ENCODE assay signal across 17 cellular contexts in the genomic region with DNA sequence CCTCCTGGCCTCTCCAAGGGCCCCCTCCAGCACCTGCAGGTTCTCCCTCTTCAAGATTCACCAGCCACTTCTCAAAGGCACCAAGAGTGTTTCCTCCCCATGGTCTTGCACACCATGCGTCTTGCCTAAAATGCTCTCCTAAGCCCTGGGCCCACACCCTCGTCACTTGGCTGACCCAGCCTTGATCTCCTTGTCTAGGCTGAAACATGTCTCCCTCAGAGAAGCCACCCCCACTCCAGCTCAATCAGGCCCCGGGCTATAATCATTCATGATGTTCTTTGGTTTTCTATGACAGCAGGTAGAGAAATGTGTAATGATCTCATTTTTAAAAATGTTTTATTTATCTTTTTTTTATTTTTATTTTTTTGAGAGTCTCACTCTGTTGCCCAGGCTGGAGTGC.
"Had no signal": no experiment of that assay in that cellular context is flagged by ENCODE, and none has a peak within 500 bp of the region (broad histone marks: within the 10 kb centered on the region; RNA-seq: fewer than 3 reads in every experiment).

No MANE protein-coding gene starts in this region.

- FAIRE-seq: colon, kidney, pancreas, small intestine had no signal

- ATAC-seq: gastroesophageal sphincter, left cardiac atrium, lower lobe of right lung, pancreas, right cardiac atrium had no signal

- H3K27ac ChIP-seq: gastroesophageal sphincter, left ventricle myocardium inferior, lower lobe of right lung, pancreas had no signal

- H3K4me3 ChIP-seq: gastroesophageal sphincter, left ventricle myocardium inferior, lower lobe of right lung, pancreas had no signal

- DNase-seq: dermis blood vessel endothelial cell; erythroblast; glutamatergic neuron; kidney; left cardiac atrium; left ventricle myocardium inferior; lower lobe of right lung; mesendoderm; naive B cell; occipital lobe; pancreas; right cardiac atrium; small intestine; stimulated activated CD4-positive, alpha-beta T cell treated with anti-CD3 and anti-CD28 coated beads, Interleukin-2, amount 100 ng/mL, for 48 hours; stimulated activated naive CD4-positive, alpha-beta T cell treated with Interleukin-2 at 50 U/mL for 16 hours had no signal

- H3K9me3 ChIP-seq: gastroesophageal sphincter, lower lobe of right lung, pancreas had no signal

- H3K27me3 ChIP-seq: gastroesophageal sphincter, pancreas had no signal

- H3K36me3 ChIP-seq: gastroesophageal sphincter, lower lobe of right lung, pancreas had no signal

- H3K4me1 ChIP-seq: gastroesophageal sphincter, left ventricle myocardium inferior, lower lobe of right lung, pancreas had no signal
